23 cellular contexts compared by ENCODE assay signal in the genomic region with DNA sequence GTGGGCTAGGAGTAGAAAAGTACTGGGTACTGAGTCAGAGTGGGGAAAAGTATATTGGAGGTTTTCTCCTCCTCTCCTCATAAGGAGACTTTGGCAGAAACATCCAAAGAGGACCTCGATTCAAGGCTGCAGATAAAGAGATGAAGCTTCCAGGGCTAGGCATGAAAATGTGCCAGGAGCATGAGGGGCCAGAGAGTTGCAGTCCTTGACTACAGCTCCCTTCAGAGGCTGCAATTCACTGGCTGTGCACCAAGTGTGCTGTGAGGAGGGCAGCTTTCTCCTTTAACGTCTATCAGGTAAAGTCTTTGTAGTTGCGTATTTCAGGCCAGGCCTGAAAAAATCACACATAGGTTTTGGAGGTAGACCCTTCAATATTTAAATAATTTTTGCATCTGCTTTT.
"Had no signal": no experiment of that assay in that cellular context is flagged by ENCODE, and none has a peak within 500 bp of the region (broad histone marks: within the 10 kb centered on the region; RNA-seq: fewer than 3 reads in every experiment).

No MANE protein-coding gene starts in this region.

- H3K36me3 ChIP-seq: esophagus muscularis mucosa, left lung, lower lobe of right lung, pancreas, prostate gland, sigmoid colon, tibial artery, upper lobe of right lung had no signal

- H3K27ac ChIP-seq: esophagus muscularis mucosa, left lung, lower lobe of right lung, pancreas, prostate gland, sigmoid colon, tibial artery, upper lobe of right lung had no signal

- H3K4me3 Mint-ChIP-seq: activated naive CD8-positive, alpha-beta T cell treated with anti-CD3 and anti-CD28 coated beads for 36 hours; activated T-cell treated with anti-CD3 and anti-CD28 coated beads, Interleukin-2, amount 50 U/mL, for 72 hours; nephron; stimulated activated effector memory CD8-positive, alpha-beta T cell treated with anti-CD3 and anti-CD28 coated beads, Interleukin-12 subunit alpha, Interleukin-12 subunit beta, amount 100 ng/mL, for 72 hours; stimulated activated naive CD8-positive, alpha-beta T cell treated with anti-CD3 and anti-CD28 coated beads, Interleukin-15, Interleukin-2, amounts not matched to agents 100 ng/mL and 50 ng/mL, for 24 hours had no signal

- H3K36me3 Mint-ChIP-seq: activated naive CD8-positive, alpha-beta T cell treated with anti-CD3 and anti-CD28 coated beads for 36 hours; stimulated activated effector memory CD8-positive, alpha-beta T cell treated with anti-CD3 and anti-CD28 coated beads, Interleukin-12 subunit alpha, Interleukin-12 subunit beta, amount 100 ng/mL, for 72 hours had no signal

- DNase-seq: activated CD4-positive, alpha-beta T cell treated with anti-CD3 and anti-CD28 coated beads for 4 hours; activated CD4-positive, alpha-beta T cell treated with anti-CD3 and anti-CD28 coated beads, Interleukin-2, amount 50 U/mL, for 4 hours; activated effector memory CD4-positive, alpha-beta T cell treated with Interleukin-2 at 50 U/mL for 16 hours; activated naive CD4-positive, alpha-beta T cell treated with Interleukin-2 at 50 U/mL for 16 hours; activated naive CD8-positive, alpha-beta T cell treated with anti-CD3 and anti-CD28 coated beads for 36 hours; activated T-cell treated with anti-CD3 and anti-CD28 coated beads for 4 hours; activated T-cell treated with anti-CD3 and anti-CD28 coated beads, Interleukin-2, amount 50 U/mL, for 72 hours; caudate nucleus; left lung; lower lobe of right lung; nucleus accumbens; pancreas; retina; sigmoid colon; small intestine; stimulated activated CD4-positive, alpha-beta T cell treated with anti-CD3 and anti-CD28 coated beads, Interleukin-4, amount 100 ng/mL, for 24 hours; tibial artery; upper lobe of right lung had no signal

- H3K4me3 ChIP-seq: esophagus muscularis mucosa, left lung, lower lobe of right lung, pancreas, prostate gland, sigmoid colon, tibial artery, upper lobe of right lung had no signal

- H3K4me1 ChIP-seq: esophagus muscularis mucosa, left lung, lower lobe of right lung, pancreas, prostate gland, sigmoid colon, tibial artery, upper lobe of right lung had no signal

- H3K9me3 Mint-ChIP-seq: activated naive CD8-positive, alpha-beta T cell treated with anti-CD3 and anti-CD28 coated beads for 36 hours; nephron had no signal

- H3K9me3 ChIP-seq: esophagus muscularis mucosa, left lung, lower lobe of right lung, pancreas, prostate gland, sigmoid colon, tibial artery, upper lobe of right lung had no signal

- H3K27me3 Mint-ChIP-seq: activated naive CD8-positive, alpha-beta T cell treated with anti-CD3 and anti-CD28 coated beads for 36 hours; stimulated activated naive CD8-positive, alpha-beta T cell treated with anti-CD3 and anti-CD28 coated beads, Interleukin-15, Interleukin-2, amounts not matched to agents 100 ng/mL and 50 ng/mL, for 24 hours had no signal

- ATAC-seq: activated T-cell treated with anti-CD3 and anti-CD28 coated beads, Interleukin-2, amount 50 U/mL, for 72 hours; left lung; lower lobe of right lung; pancreas; stimulated activated effector memory CD8-positive, alpha-beta T cell treated with anti-CD3 and anti-CD28 coated beads, Interleukin-12 subunit alpha, Interleukin-12 subunit beta, amount 100 ng/mL, for 72 hours; upper lobe of right lung had no signal

- H3K4me1 Mint-ChIP-seq: activated naive CD8-positive, alpha-beta T cell treated with anti-CD3 and anti-CD28 coated beads for 36 hours; nephron; stimulated activated effector memory CD8-positive, alpha-beta T cell treated with anti-CD3 and anti-CD28 coated beads, Interleukin-12 subunit alpha, Interleukin-12 subunit beta, amount 100 ng/mL, for 72 hours had no signal

- H3K27me3 ChIP-seq: esophagus muscularis mucosa, left lung, pancreas, sigmoid colon, tibial artery, upper lobe of right lung had no signal

- H3K27ac Mint-ChIP-seq: activated naive CD8-positive, alpha-beta T cell treated with anti-CD3 and anti-CD28 coated beads for 36 hours; activated T-cell treated with anti-CD3 and anti-CD28 coated beads, Interleukin-2, amount 50 U/mL, for 72 hours; nephron; stimulated activated effector memory CD8-positive, alpha-beta T cell treated with anti-CD3 and anti-CD28 coated beads, Interleukin-12 subunit alpha, Interleukin-12 subunit beta, amount 100 ng/mL, for 72 hours; stimulated activated naive CD8-positive, alpha-beta T cell treated with anti-CD3 and anti-CD28 coated beads, Interleukin-15, Interleukin-2, amounts not matched to agents 100 ng/mL and 50 ng/mL, for 24 hours had no signal
